In the genomic region with DNA sequence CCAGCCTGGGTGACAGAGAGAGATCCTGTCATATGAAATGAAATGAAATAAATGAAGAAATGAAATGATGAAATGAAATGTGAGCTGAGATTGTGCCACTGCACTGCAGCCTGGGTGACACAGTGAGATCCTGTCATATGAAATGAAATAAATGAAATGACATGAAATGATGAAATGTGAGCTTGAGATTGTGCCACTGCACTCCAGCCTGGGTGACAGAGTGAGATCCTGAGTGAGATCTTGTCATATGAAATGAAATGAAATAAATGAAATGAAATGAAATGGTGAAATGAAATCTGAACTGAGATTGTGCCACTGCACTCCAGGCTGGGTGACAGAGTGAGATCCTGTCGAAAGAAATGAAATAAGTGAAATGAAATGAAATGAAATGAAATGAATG, we compare ENCODE assay signal across 1 cellular context.
TF ChIP-seq lines count a peak whose summit lies in the region.

No MANE protein-coding gene starts in this region.

TF ChIP-seq in HEK293, 187 proteins besides CTCF, POLR2A, EP300 and RAD21:
- TF ChIP-seq, protein P1, sequence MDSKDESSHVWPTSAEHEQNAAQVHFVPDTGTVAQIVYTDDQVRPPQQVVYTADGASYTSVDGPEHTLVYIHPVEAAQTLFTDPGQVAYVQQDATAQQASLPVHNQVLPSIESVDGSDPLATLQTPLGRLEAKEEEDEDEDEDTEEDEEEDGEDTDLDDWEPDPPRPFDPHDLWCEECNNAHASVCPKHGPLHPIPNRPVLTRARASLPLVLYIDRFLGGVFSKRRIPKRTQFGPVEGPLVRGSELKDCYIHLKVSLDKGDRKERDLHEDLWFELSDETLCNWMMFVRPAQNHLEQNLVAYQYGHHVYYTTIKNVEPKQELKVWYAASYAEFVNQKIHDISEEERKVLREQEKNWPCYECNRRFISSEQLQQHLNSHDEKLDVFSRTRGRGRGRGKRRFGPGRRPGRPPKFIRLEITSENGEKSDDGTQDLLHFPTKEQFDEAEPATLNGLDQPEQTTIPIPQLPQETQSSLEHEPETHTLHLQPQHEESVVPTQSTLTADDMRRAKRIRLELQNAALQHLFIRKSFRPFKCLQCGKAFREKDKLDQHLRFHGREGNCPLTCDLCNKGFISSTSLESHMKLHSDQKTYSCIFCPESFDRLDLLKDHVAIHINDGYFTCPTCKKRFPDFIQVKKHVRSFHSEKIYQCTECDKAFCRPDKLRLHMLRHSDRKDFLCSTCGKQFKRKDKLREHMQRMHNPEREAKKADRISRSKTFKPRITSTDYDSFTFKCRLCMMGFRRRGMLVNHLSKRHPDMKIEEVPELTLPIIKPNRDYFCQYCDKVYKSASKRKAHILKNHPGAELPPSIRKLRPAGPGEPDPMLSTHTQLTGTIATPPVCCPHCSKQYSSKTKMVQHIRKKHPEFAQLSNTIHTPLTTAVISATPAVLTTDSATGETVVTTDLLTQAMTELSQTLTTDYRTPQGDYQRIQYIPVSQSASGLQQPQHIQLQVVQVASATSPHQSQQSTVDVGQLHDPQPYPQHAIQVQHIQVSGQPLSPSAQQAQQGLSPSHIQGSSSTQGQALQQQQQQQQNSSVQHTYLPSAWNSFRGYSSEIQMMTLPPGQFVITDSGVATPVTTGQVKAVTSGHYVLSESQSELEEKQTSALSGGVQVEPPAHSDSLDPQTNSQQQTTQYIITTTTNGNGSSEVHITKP (tag by site-specific recombination; IDR thresholded peaks at IDR 0.05) = 0 out of 2 replicates have a peak, but pooled peaks have one; percentile 18
- peak; percentile 5; the same call in 1 of the 2 replicates for TF ChIP-seq PRDM1 (tag by site-specific recombination; IDR thresholded peaks at IDR 0.05)
- TF ChIP-seq ZNF24 (tag by site-specific recombination; IDR thresholded peaks at IDR 0.05) = 0 out of 2 replicates have a peak, but pooled peaks have one; percentile 26
TF ChIP-seq in HEK293: peak in this region for 3; not testable (repeated sequence) for 184.
